26 cellular contexts compared by ENCODE assay signal in genomic region chr4:59759082-59759825, GRCh38.
DNase-seq lines count a peak whose midpoint lies in the region; ATAC-seq and TF ChIP-seq lines count a peak whose summit lies in the region.
"Had no signal": no experiment of that assay in that cellular context is flagged by ENCODE, and none has a peak within 500 bp of the region (broad histone marks: within the 10 kb centered on the region; RNA-seq: fewer than 3 reads in every experiment).

No MANE protein-coding gene starts in this region.

- H2BK120ac ChIP-seq in mesendoderm (ENCODE audit: low read depth, low read length): no peak overlapping the region

- H3K27me3 ChIP-seq in mesendoderm (ENCODE audit: insufficient read depth, low read length, poor library complexity): no peaks in the 10 kb centered on the region

- no peak overlapping the region for H3K27ac ChIP-seq in mesendoderm (ENCODE audit: low read depth, low read length)

- POLR2A ChIA-PET in WTC11 (lab: Charles Lee): no interaction called here

- H2BK15ac ChIP-seq in mesendoderm (replicated peaks; ENCODE audit: low read depth): no peak overlapping the region

- no peak overlapping the region for H3K4me3 ChIP-seq in mesendoderm (ENCODE audit: low read length)
- H3K4me3 ChIP-seq: GM12878 had no signal

- no peaks in the 10 kb centered on the region for H3K79me1 ChIP-seq in mesendoderm (ENCODE audit: low read length)

- no CpG with 5 or more reads among the region's 9 CpGs for WGBS in mesendoderm (ENCODE audit: extremely low coverage, insufficient coverage, low lambda C conversion rate)

- H3K27me3 Mint-ChIP-seq in WTC11 (ENCODE audit: low read depth): no peaks in the 10 kb centered on the region; the same call in 1 of the 2 replicates
- no peaks in the 10 kb centered on the region for H3K27me3 Mint-ChIP-seq in glutamatergic neuron (ENCODE audit: unreplicated experiment)
- H3K27me3 Mint-ChIP-seq: CD4-positive, alpha-beta memory T cell had no signal

- no peaks in the 10 kb centered on the region for H3K79me2 ChIP-seq in mesendoderm (ENCODE audit: control insufficient read depth, insufficient read depth, low read length)

- H3K4me3 Mint-ChIP-seq in WTC11 (no peak overlapping the region), glutamatergic neuron (ENCODE audit: unreplicated experiment) (no peak overlapping the region)
- H3K4me3 Mint-ChIP-seq in stimulated activated effector memory CD8-positive, alpha-beta T cell treated with anti-CD3 and anti-CD28 coated beads, Interleukin-12 subunit alpha, Interleukin-12 subunit beta, amount 100 ng/mL, for 72 hours: no peak overlapping the region
- H3K4me3 Mint-ChIP-seq: CD4-positive, alpha-beta memory T cell had no signal

- H3K9ac ChIP-seq in mesendoderm (ENCODE audit: low read length): no peak overlapping the region

- no peaks in the 10 kb centered on the region for H3K36me3 ChIP-seq in mesendoderm (ENCODE audit: control insufficient read depth, insufficient read depth, low read length)

- no peak overlapping the region for H3K27ac Mint-ChIP-seq in WTC11
- no peak overlapping the region for H3K27ac Mint-ChIP-seq in glutamatergic neuron (ENCODE audit: unreplicated experiment)
- H3K27ac Mint-ChIP-seq in stimulated activated effector memory CD8-positive, alpha-beta T cell treated with anti-CD3 and anti-CD28 coated beads, Interleukin-12 subunit alpha, Interleukin-12 subunit beta, amount 100 ng/mL, for 72 hours: no peak overlapping the region
- H3K27ac Mint-ChIP-seq: CD4-positive, alpha-beta memory T cell had no signal

- H3K9me3 Mint-ChIP-seq in WTC11 (no peaks in the 10 kb centered on the region), glutamatergic neuron (ENCODE audit: unreplicated experiment) (no peaks in the 10 kb centered on the region)
- H3K9me3 Mint-ChIP-seq in stimulated activated effector memory CD8-positive, alpha-beta T cell treated with anti-CD3 and anti-CD28 coated beads, Interleukin-12 subunit alpha, Interleukin-12 subunit beta, amount 100 ng/mL, for 72 hours: peaks cover 34% of the 10 kb centered on the region

- H2BK5ac ChIP-seq in mesendoderm (ENCODE audit: low read length): no peak overlapping the region

- H4K5ac ChIP-seq in mesendoderm (ENCODE audit: low read length): no peak overlapping the region

- no peak overlapping the region for H3K23ac ChIP-seq in mesendoderm (ENCODE audit: low read length)

- H4K8ac ChIP-seq in mesendoderm (ENCODE audit: low read depth, low read length): no peak overlapping the region

- H3K4ac ChIP-seq in mesendoderm (ENCODE audit: low read depth, low read length): no peak overlapping the region

- DNase-seq in WTC11 (ENCODE audit: low spot score) (no peak), glutamatergic neuron (peak; percentile 12), mesendoderm (peak; percentile 4), midbrain (lab: John Stamatoyannopoulos, UW) (no peak), ureter (ENCODE audit: low spot score) (no peak), NCI-H69 (lab: John Stamatoyannopoulos, UW) (no peak)
- no peak for DNase-seq in stimulated activated effector memory CD8-positive, alpha-beta T cell treated with anti-CD3 and anti-CD28 coated beads, Interleukin-12 subunit alpha, Interleukin-12 subunit beta, amount 100 ng/mL, for 72 hours (ENCODE audit: low spot score in 2 of 2)
- DNase-seq: C1 segment of cervical spinal cord; CD4-positive, alpha-beta memory T cell; COR-L47; DMS79; EL; GDM1; Karpas-422; NCI-H1092 treated with DMSO at 0.1 percent for 48 hours; NCI-H1436; NCI-H187 treated with DMSO at 0.1 percent for 48 hours; NCI-H2107; NCI-H446; NCI-H524 treated with DMSO at 0.1 percent for 48 hours; NCI-H82; NK-92 treated with Interleukin-12 subunit alpha and Interleukin-12 subunit beta, amount 100 ng/mL, for 24 hours; PC-3; Right ventricle myocardium superior had no signal

- CTCF ChIA-PET in WTC11 (lab: Charles Lee): no interaction called here

- ATAC-seq in WTC11: peak; percentile 64
- peak; percentile 26 for ATAC-seq in stimulated activated effector memory CD8-positive, alpha-beta T cell treated with anti-CD3 and anti-CD28 coated beads, Interleukin-12 subunit alpha, Interleukin-12 subunit beta, amount 100 ng/mL, for 72 hours
- ATAC-seq: GM12878, HepG2, PC-3 had no signal

- H3K4me1 Mint-ChIP-seq in WTC11 (no peaks in the 10 kb centered on the region), glutamatergic neuron (ENCODE audit: low read depth, unreplicated experiment) (no peaks in the 10 kb centered on the region)
- no peaks in the 10 kb centered on the region for H3K4me1 Mint-ChIP-seq in stimulated activated effector memory CD8-positive, alpha-beta T cell treated with anti-CD3 and anti-CD28 coated beads, Interleukin-12 subunit alpha, Interleukin-12 subunit beta, amount 100 ng/mL, for 72 hours
- H3K4me1 Mint-ChIP-seq: CD4-positive, alpha-beta memory T cell had no signal

- no peak overlapping the region for H3K18ac ChIP-seq in mesendoderm (ENCODE audit: low read length)

- H3K4me1 ChIP-seq in mesendoderm (ENCODE audit: control insufficient read depth, low read depth, low read length): no peaks in the 10 kb centered on the region

- no peak overlapping the region for H3K4me2 ChIP-seq in mesendoderm (ENCODE audit: low read length)

- H3K56ac ChIP-seq in mesendoderm (ENCODE audit: low read length): no peak overlapping the region

- TF ChIP-seq CTCF in WTC11 (IDR thresholded peaks at IDR 0.05): no peak
- no peak for TF ChIP-seq CTCF in glutamatergic neuron (IDR thresholded peaks at IDR 0.05; ENCODE audit: partially characterized antibody, unreplicated experiment)

- H3K36me3 Mint-ChIP-seq in WTC11: no peaks in the 10 kb centered on the region
- H3K36me3 Mint-ChIP-seq in glutamatergic neuron (ENCODE audit: unreplicated experiment): no peaks in the 10 kb centered on the region
- no peaks in the 10 kb centered on the region for H3K36me3 Mint-ChIP-seq in stimulated activated effector memory CD8-positive, alpha-beta T cell treated with anti-CD3 and anti-CD28 coated beads, Interleukin-12 subunit alpha, Interleukin-12 subunit beta, amount 100 ng/mL, for 72 hours
- H3K36me3 Mint-ChIP-seq: CD4-positive, alpha-beta memory T cell had no signal

- H2AK5ac ChIP-seq in mesendoderm (ENCODE audit: low read length): no peak overlapping the region

TF ChIP-seq in WTC11, 78 proteins besides CTCF, POLR2A, EP300 and RAD21 (continues in another document):
- no peak for TF ChIP-seq ZNF219 (CRISPR knock-in tag; IDR thresholded peaks at IDR 0.05; ENCODE audit: borderline replicate concordance)
- TF ChIP-seq ZNF671 (CRISPR knock-in tag; IDR thresholded peaks at IDR 0.05): no peak
- no peak for TF ChIP-seq PRRX2 (CRISPR knock-in tag; IDR thresholded peaks at IDR 0.05)
- no peak for TF ChIP-seq FOXJ3 (CRISPR knock-in tag; IDR thresholded peaks at IDR 0.05; ENCODE audit: borderline replicate concordance)
- TF ChIP-seq ATF2 (CRISPR knock-in tag; IDR thresholded peaks at IDR 0.05; ENCODE audit: borderline replicate concordance, low read depth): no peak
- TF ChIP-seq JUN (CRISPR knock-in tag; IDR thresholded peaks at IDR 0.05): no peak
- no peak for TF ChIP-seq SOX15 (CRISPR knock-in tag; IDR thresholded peaks at IDR 0.05)
- no peak for TF ChIP-seq ZNF532 (CRISPR knock-in tag; IDR thresholded peaks at IDR 0.05; ENCODE audit: borderline replicate concordance)
- no peak for TF ChIP-seq SP1 (CRISPR knock-in tag; conservative IDR thresholded peaks at IDR 0.05)

Comparison
In these comparisons a context has a peak if more than half of its experiments do, and no peak if none do; other contexts are left out.
1. DNase-seq: peak in glutamatergic neuron (single experiment) and mesendoderm (single experiment); none in WTC11 (single experiment), stimulated activated effector memory CD8-positive, alpha-beta T cell treated with anti-CD3 and anti-CD28 coated beads, Interleukin-12 subunit alpha, Interleukin-12 subunit beta, amount 100 ng/mL, for 72 hours (0 of 2), midbrain (single experiment), ureter (single experiment) and NCI-H69 (single experiment).